14 cellular contexts compared by ENCODE assay signal in genomic region chr10:101018118-101018599, GRCh38. TPM values are rescaled to one million over a fixed set of nuclear protein-coding genes. Genes with fewer than 3 reads are reported as not detected.
DNase-seq lines count a peak whose midpoint lies in the region; ATAC-seq, FAIRE-seq and TF ChIP-seq lines count a peak whose summit lies in the region.
"Had no signal": no experiment of that assay in that cellular context is flagged by ENCODE, and none has a peak within 500 bp of the region (broad histone marks: within the 10 kb centered on the region; RNA-seq: fewer than 3 reads in every experiment).

No MANE protein-coding gene starts in this region.

- H3K9me3 ChIP-seq in HUES64 (ENCODE audit: insufficient read depth, low read depth, low read length) (no peaks in the 10 kb centered on the region), astrocyte (ENCODE audit: insufficient read depth, low read depth, low read length) (no peaks in the 10 kb centered on the region)
- H3K9me3 ChIP-seq: esophagus squamous epithelium, psoas muscle had no signal

- ATAC-seq in HG03196 (IDR thresholded peaks at IDR 0.05; ENCODE audit: unreplicated experiment), result no peak

- peak overlapping the region; percentile 51 for H3K4me2 ChIP-seq in astrocyte (ENCODE audit: low read length)

- DNase-seq in CD1c-positive myeloid dendritic cell (ENCODE audit: extremely low spot score) (peak; percentile 59), astrocyte (ENCODE audit: low read depth) (no peak), left kidney (ENCODE audit: low read depth, low spot score) (peak; percentile 51), C1 segment of cervical spinal cord (lab: John Stamatoyannopoulos, UW) (no peak), amniotic stem cell (lab: John Stamatoyannopoulos, UW) (no peak)
- DNase-seq in activated CD8-positive, alpha-beta memory T cell treated with anti-CD3 and anti-CD28 coated beads, Interleukin-2, amount 50 U/mL, for 48 hours, result no peak
- DNase-seq: esophagus squamous epithelium had no signal

- H3K27me3 ChIP-seq in HUES64 (ENCODE audit: insufficient read depth, low read length) (peaks cover 66% of the 10 kb centered on the region), astrocyte (ENCODE audit: insufficient read depth, low read length) (no peaks in the 10 kb centered on the region)

- H3K9ac ChIP-seq in HUES64 (ENCODE audit: low read depth, low read length) (no peak overlapping the region), astrocyte (ENCODE audit: low read length) (no peak overlapping the region)

- peak overlapping the region; percentile 43 for H3K4me3 ChIP-seq in HUES64 (ENCODE audit: low read length)
- no peak overlapping the region for H3K4me3 ChIP-seq in astrocyte (ENCODE audit: insufficient read depth, low read depth, low read length)
- H3K4me3 ChIP-seq: psoas muscle had no signal

- H3K4me1 ChIP-seq in HUES64 (ENCODE audit: insufficient read depth, low read length), result no peaks in the 10 kb centered on the region
- peaks cover 29% of the 10 kb centered on the region for H3K4me1 ChIP-seq in astrocyte (ENCODE audit: insufficient read depth, low read length)

- no peak overlapping the region for H3K27ac ChIP-seq in HUES64 (ENCODE audit: low read depth, low read length)
- no peak overlapping the region for H3K27ac ChIP-seq in astrocyte (ENCODE audit: low read depth, low read length)
- H3K27ac ChIP-seq: esophagus squamous epithelium, psoas muscle had no signal

- peaks cover 2% of the 10 kb centered on the region for H3K36me3 Mint-ChIP-seq in astrocyte (ENCODE audit: low read depth, unreplicated experiment)
- H3K36me3 Mint-ChIP-seq: activated naive CD4-positive, alpha-beta T cell treated with anti-CD3 and anti-CD28 coated beads, Interleukin-2, amount 50 U/mL, for 72 hours had no signal

- peak overlapping the region; percentile 66 for H3K27ac Mint-ChIP-seq in astrocyte (ENCODE audit: unreplicated experiment)
- H3K27ac Mint-ChIP-seq: activated naive CD4-positive, alpha-beta T cell treated with anti-CD3 and anti-CD28 coated beads, Interleukin-2, amount 50 U/mL, for 72 hours; stimulated activated naive CD8-positive, alpha-beta T cell treated with anti-CD3 and anti-CD28 coated beads, Interleukin-15, Interleukin-2, amounts not matched to agents 100 ng/mL and 50 ng/mL, for 24 hours had no signal

- no peak for FAIRE-seq in astrocyte (lab: Jason Lieb, UNC)
- FAIRE-seq: colon had no signal

- no peaks in the 10 kb centered on the region for H3K79me2 ChIP-seq in astrocyte (ENCODE audit: insufficient read depth, low read length)

- peaks cover 19% of the 10 kb centered on the region for H3K4me1 Mint-ChIP-seq in astrocyte (ENCODE audit: low read depth, unreplicated experiment)

- TF ChIP-seq CTCF in astrocyte (IDR thresholded peaks at IDR 0.05; ENCODE audit: insufficient read depth, low read depth, low read length), result no peak

- H3K36me3 ChIP-seq in HUES64 (ENCODE audit: insufficient read depth, low read length) (no peaks in the 10 kb centered on the region), astrocyte (ENCODE audit: insufficient read depth, low read length) (no peaks in the 10 kb centered on the region)
- H3K36me3 ChIP-seq: esophagus squamous epithelium, WERI-Rb-1 had no signal

- H3K4me3 Mint-ChIP-seq in astrocyte (ENCODE audit: unreplicated experiment), result peak overlapping the region; percentile 71
- H3K4me3 Mint-ChIP-seq: stimulated activated naive CD8-positive, alpha-beta T cell treated with anti-CD3 and anti-CD28 coated beads, Interleukin-15, Interleukin-2, amounts not matched to agents 100 ng/mL and 50 ng/mL, for 24 hours had no signal

- no peak overlapping the region for H2AFZ ChIP-seq in astrocyte (ENCODE audit: low read depth, low read length)

- peaks cover 29% of the 10 kb centered on the region for H3K27me3 Mint-ChIP-seq in astrocyte (ENCODE audit: low read depth, unreplicated experiment)

- H4K20me1 ChIP-seq in astrocyte (ENCODE audit: insufficient read depth, low read length), result peaks cover 2% of the 10 kb centered on the region

- H3K9me3 Mint-ChIP-seq in astrocyte (ENCODE audit: unreplicated experiment), result no peaks in the 10 kb centered on the region
- H3K9me3 Mint-ChIP-seq: activated naive CD4-positive, alpha-beta T cell treated with anti-CD3 and anti-CD28 coated beads, Interleukin-2, amount 50 U/mL, for 72 hours; stimulated activated naive CD8-positive, alpha-beta T cell treated with anti-CD3 and anti-CD28 coated beads, Interleukin-15, Interleukin-2, amounts not matched to agents 100 ng/mL and 50 ng/mL, for 24 hours had no signal

- 10% methylated on average over 20 of the region's 20 CpGs for WGBS in HUES64

RNA-seq across cellular contexts. Expression of gene PDZD7, which starts 12.8 kb away (rescaled TPM):
- polyA plus RNA-seq in HUES64 (2013, experiment 1 of 2), result 0.30 TPM
- 0.19 TPM for polyA plus RNA-seq in HUES64 (2013, experiment 2 of 2)
- total RNA-seq in astrocyte, result 2.2 and 4.5 TPM in 2 replicates

RNA-seq across cellular contexts. Expression of gene SFXN3, which starts 12.9 kb away (rescaled TPM):
- polyA plus RNA-seq in HUES64 (2013, experiment 1 of 2), result 1.0 TPM
- 0.76 TPM for polyA plus RNA-seq in HUES64 (2013, experiment 2 of 2)
- total RNA-seq in astrocyte, result 59.2 and 68.3 TPM in 2 replicates

RNA-seq across cellular contexts. Expression of gene LZTS2, which starts 18.6 kb away (rescaled TPM):
- polyA plus RNA-seq in HUES64 (2013, experiment 1 of 2), result 44.8 TPM
- 56.4 TPM for polyA plus RNA-seq in HUES64 (2013, experiment 2 of 2)
- total RNA-seq in astrocyte, result 69.9 and 73.9 TPM in 2 replicates

RNA-seq across cellular contexts. Expression of gene TWNK, which starts 30.8 kb away (rescaled TPM):
- 24.2 TPM for polyA plus RNA-seq in HUES64 (2013, experiment 1 of 2)
- polyA plus RNA-seq in HUES64 (2013, experiment 2 of 2), result 17.8 TPM
- 12.9 TPM in 2 replicates for total RNA-seq in astrocyte

RNA-seq across cellular contexts. Expression of gene MRPL43, which starts 30.9 kb away (rescaled TPM):
- 66.9 TPM for polyA plus RNA-seq in HUES64 (2013, experiment 1 of 2)
- 66.4 TPM for polyA plus RNA-seq in HUES64 (2013, experiment 2 of 2)
- total RNA-seq in astrocyte, result 61.3 and 75.1 TPM in 2 replicates

Comparison
In these comparisons a context has a peak if more than half of its experiments do, and no peak if none do; other contexts are left out.
1. DNase-seq: peak in CD1c-positive myeloid dendritic cell (single experiment) and left kidney (single experiment); none in astrocyte (single experiment), activated CD8-positive, alpha-beta memory T cell treated with anti-CD3 and anti-CD28 coated beads, Interleukin-2, amount 50 U/mL, for 48 hours (single experiment), C1 segment of cervical spinal cord (0 of 14) and amniotic stem cell (single experiment).